ENCODE assay signal across 10 cellular contexts in the genomic region with DNA sequence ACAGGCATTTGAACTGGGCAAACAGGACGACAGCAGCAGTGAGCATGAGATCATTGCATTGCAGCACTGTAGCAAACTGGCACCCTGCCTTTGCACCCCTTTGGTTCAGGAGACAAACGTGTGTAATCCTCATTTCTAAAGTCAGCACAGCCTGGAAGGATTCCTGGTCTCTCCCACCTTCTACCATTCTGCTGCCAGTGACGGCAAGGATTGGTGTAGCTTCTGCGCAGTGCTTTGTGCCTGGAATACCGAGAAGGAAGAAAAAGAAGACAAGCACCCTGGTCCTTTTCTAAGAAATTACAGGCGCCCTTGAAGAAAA.
DNase-seq lines count a peak whose midpoint lies in the region; ATAC-seq, FAIRE-seq and TF ChIP-seq lines count a peak whose summit lies in the region.
"Had no signal": no experiment of that assay in that cellular context is flagged by ENCODE, and none has a peak within 500 bp of the region (broad histone marks: within the 10 kb centered on the region; RNA-seq: fewer than 3 reads in every experiment).

No MANE protein-coding gene starts in this region.

- H3K27ac Mint-ChIP-seq in activated naive CD4-positive, alpha-beta T cell treated with anti-CD3 and anti-CD28 coated beads, Interleukin-2, amount 10 ng/mL, durations not matched to agents 7 days and 5 days = no peak overlapping the region

- no peaks in the 10 kb centered on the region for H3K9me3 ChIP-seq in fibroblast of lung (ENCODE audit: control insufficient read depth, insufficient read depth, low read depth, low read length)
- no peaks in the 10 kb centered on the region for H3K9me3 ChIP-seq in ovary

- ATAC-seq in GM21390 (IDR thresholded peaks at IDR 0.05; ENCODE audit: unreplicated experiment) = no peak
- ATAC-seq: K562 had no signal

- peaks cover 5% of the 10 kb centered on the region for H3K9me3 Mint-ChIP-seq in activated naive CD4-positive, alpha-beta T cell treated with anti-CD3 and anti-CD28 coated beads, Interleukin-2, amount 10 ng/mL, durations not matched to agents 7 days and 5 days

- H3K9ac ChIP-seq in fibroblast of lung (ENCODE audit: insufficient read depth, low read length) = no peak overlapping the region

- no peaks in the 10 kb centered on the region for H4K20me1 ChIP-seq in fibroblast of lung (ENCODE audit: control insufficient read depth, extremely low read depth, insufficient read depth, low read length)

- no peak overlapping the region for H3K4me3 Mint-ChIP-seq in activated naive CD4-positive, alpha-beta T cell treated with anti-CD3 and anti-CD28 coated beads, Interleukin-2, amount 10 ng/mL, durations not matched to agents 7 days and 5 days
- H3K4me3 Mint-ChIP-seq: central memory CD8-positive, alpha-beta T cell had no signal

- H3K36me3 Mint-ChIP-seq in activated naive CD4-positive, alpha-beta T cell treated with anti-CD3 and anti-CD28 coated beads, Interleukin-2, amount 10 ng/mL, durations not matched to agents 7 days and 5 days = no peaks in the 10 kb centered on the region

- 4 to 10% (median 6%) methylated on average over 6 of the region's 6 CpGs for WGBS in ovary, 3 donors

- H3K4me2 ChIP-seq in fibroblast of lung (ENCODE audit: extremely low read depth, insufficient read depth, low read length) = peak overlapping the region; percentile 53

- TF ChIP-seq EP300 in ovary (IDR thresholded peaks at IDR 0.05) = no peak

- peak overlapping the region; percentile 69 for H2AFZ ChIP-seq in fibroblast of lung (ENCODE audit: low read length)

- no peaks in the 10 kb centered on the region for H3K4me1 Mint-ChIP-seq in activated naive CD4-positive, alpha-beta T cell treated with anti-CD3 and anti-CD28 coated beads, Interleukin-2, amount 10 ng/mL, durations not matched to agents 7 days and 5 days
- H3K4me1 Mint-ChIP-seq: central memory CD8-positive, alpha-beta T cell had no signal

- H3K4me3 ChIP-seq in fibroblast of lung (replicated peaks in 1 of 4; ENCODE audit: control extremely low read depth in 1 of 4, insufficient read depth in 1 of 4, low read depth in 3 of 4, low read length in 4 of 4) (peak overlapping the region; percentile 18 to 88 (median 41)), ovary (peak overlapping the region; percentile 51)
- H3K4me3 ChIP-seq: K562 had no signal

- DNase-seq in RCC 7860 (ENCODE audit: low spot score) (peak; percentile 9), fibroblast of lung (ENCODE audit: low read depth in 2 of 2) (peak; percentile 88 to 95), ovary (peak; percentile 88 to 95 (median 92)), GM19239 (ENCODE audit: insufficient read length, low spot score) (no peak), GF-D8 (lab: John Stamatoyannopoulos, UW) (no peak)
- no peak for DNase-seq in activated naive CD4-positive, alpha-beta T cell treated with anti-CD3 and anti-CD28 coated beads, Interleukin-2, amount 10 ng/mL, durations not matched to agents 7 days and 5 days

- H3K27ac ChIP-seq in C4-2B (peak overlapping the region; percentile 36; the same call in 1 of the 2 replicates), fibroblast of lung (ENCODE audit: insufficient read depth, low read length) (no peak overlapping the region), ovary (peak overlapping the region; percentile 17 to 84)

- FAIRE-seq in RCC 7860 (lab: Jason Lieb, UNC) (no peak), GM19239 (lab: Jason Lieb, UNC) (no peak)
- FAIRE-seq: K562 had no signal

- CTCF ChIA-PET in activated naive CD4-positive, alpha-beta T cell treated with anti-CD3 and anti-CD28 coated beads, Interleukin-2, amount 10 ng/mL, durations not matched to agents 7 days and 5 days (lab: Charles Lee) = no interaction called here

- TF ChIP-seq CTCF in C4-2B (conservative IDR thresholded peaks at IDR 0.05) = no peak
- TF ChIP-seq CTCF in fibroblast of lung (conservative IDR thresholded peaks at IDR 0.05 in 1 of 2, IDR thresholded peaks at IDR 0.05 in 1 of 2; ENCODE audit: low read depth in 1 of 2, low read length in 2 of 2) = no peak
- TF ChIP-seq CTCF in ovary (IDR thresholded peaks at IDR 0.05) = no peak

- no peaks in the 10 kb centered on the region for H3K27me3 Mint-ChIP-seq in activated naive CD4-positive, alpha-beta T cell treated with anti-CD3 and anti-CD28 coated beads, Interleukin-2, amount 10 ng/mL, durations not matched to agents 7 days and 5 days
- H3K27me3 Mint-ChIP-seq: central memory CD8-positive, alpha-beta T cell had no signal

- intact Hi-C loops in ovary (cut with DNase I) = loop anchor here in 2 of 4 donors (5.0 to 10.0 kb wide), 2 partner anchors 113 to 350 kb away; no protein-coding TSS in a partner anchor

- H3K27me3 ChIP-seq in fibroblast of lung (ENCODE audit: control insufficient read depth, insufficient read depth, low read length) (no peaks in the 10 kb centered on the region), ovary (no peaks in the 10 kb centered on the region)

- TF ChIP-seq POLR2A in ovary (IDR thresholded peaks at IDR 0.05) = peak; percentile 41

- H3K36me3 ChIP-seq in fibroblast of lung (ENCODE audit: control insufficient read depth, insufficient read depth, low read length) (no peaks in the 10 kb centered on the region), ovary (no peaks in the 10 kb centered on the region)

- H3K79me2 ChIP-seq in fibroblast of lung (ENCODE audit: control insufficient read depth, insufficient read depth, low read length) = no peaks in the 10 kb centered on the region

- H3K4me1 ChIP-seq in fibroblast of lung (ENCODE audit: control insufficient read depth, extremely low read depth, insufficient read depth, low read length) = peaks cover 2% of the 10 kb centered on the region
- no peaks in the 10 kb centered on the region for H3K4me1 ChIP-seq in ovary (ENCODE audit: insufficient read depth)

Comparison
In these comparisons a context has a peak if more than half of its experiments do, and no peak if none do; other contexts are left out.
1. DNase-seq: peak in RCC 7860 (single experiment), fibroblast of lung (2 of 2) and ovary (5 of 5); none in activated naive CD4-positive, alpha-beta T cell treated with anti-CD3 and anti-CD28 coated beads, Interleukin-2, amount 10 ng/mL, durations not matched to agents 7 days and 5 days (single experiment), GM19239 (single experiment) and GF-D8 (single experiment).